ENCODE assay signal across 26 cellular contexts in genomic region chr3:127998596-127998995, GRCh38.
"Had no signal": no experiment of that assay in that cellular context is flagged by ENCODE, and none has a peak within 500 bp of the region (broad histone marks: within the 10 kb centered on the region; RNA-seq: fewer than 3 reads in every experiment).

No MANE protein-coding gene starts in this region.

- H3K4me3 ChIP-seq: dorsolateral prefrontal cortex, esophagus squamous epithelium, heart right ventricle, lower lobe of right lung, mucosa of descending colon, psoas muscle, skin epidermis, spleen, thoracic aorta, tibial nerve, vagina had no signal

- H3K27ac ChIP-seq: esophagus squamous epithelium, heart right ventricle, lower lobe of right lung, psoas muscle, skin epidermis, spleen, thoracic aorta, tibial nerve, vagina had no signal

- H3K36me3 ChIP-seq: esophagus squamous epithelium, heart right ventricle, lower lobe of right lung, spleen, thoracic aorta, tibial nerve, vagina had no signal

- H3K27me3 ChIP-seq: dorsolateral prefrontal cortex, heart right ventricle, tibial nerve, vagina had no signal

- H3K9me3 ChIP-seq: esophagus squamous epithelium, heart right ventricle, lower lobe of right lung, mucosa of descending colon, psoas muscle, thoracic aorta, vagina had no signal

- H3K4me1 ChIP-seq: esophagus squamous epithelium, heart right ventricle, lower lobe of right lung, psoas muscle, spleen, tibial nerve, vagina had no signal

- DNase-seq: dorsolateral prefrontal cortex; effector CD4-positive, alpha-beta T cell; endodermal cell; erythroblast; esophagus squamous epithelium; foreskin melanocyte; glutamatergic neuron; heart right ventricle; hypothalamus; immature natural killer cell; islet precursor cell; kidney glomerular epithelial cell; left colon; left ventricle myocardium superior; lower lobe of right lung; mucosa of descending colon; naive B cell; psoas muscle; right cardiac atrium; spleen; stimulated activated CD4-positive, alpha-beta T cell treated with anti-CD3 and anti-CD28 coated beads, Interleukin-4, amount 100 ng/mL, for 4 hours; stimulated activated naive CD8-positive, alpha-beta T cell treated with anti-CD3 and anti-CD28 coated beads, Interleukin-15, Interleukin-2, amounts not matched to agents 100 U/mL and 50 U/mL, for 24 hours had no signal
